17 cellular contexts compared by ENCODE assay signal in genomic region chr2:186099772-186100171, GRCh38.
DNase-seq lines count a peak whose midpoint lies in the region; ATAC-seq, FAIRE-seq and TF ChIP-seq lines count a peak whose summit lies in the region.
"Had no signal": no experiment of that assay in that cellular context is flagged by ENCODE, and none has a peak within 500 bp of the region (broad histone marks: within the 10 kb centered on the region; RNA-seq: fewer than 3 reads in every experiment).

No MANE protein-coding gene starts in this region.

- no peaks in the 10 kb centered on the region for H3K9me3 Mint-ChIP-seq in astrocyte (ENCODE audit: unreplicated experiment)
- H3K9me3 Mint-ChIP-seq in CD4-positive, alpha-beta memory T cell = peaks cover 0 to 2% (median 0%) of the 10 kb centered on the region in 8 donors
- peaks cover 10% of the 10 kb centered on the region for H3K9me3 Mint-ChIP-seq in natural killer cell treated with Interleukin-12 subunit alpha and Interleukin-12 subunit beta and Interleukin-15 and Interleukin-18, amount 100 ng/mL, for 72 hours
- H3K9me3 Mint-ChIP-seq: GM23338 had no signal

- H3K4me1 ChIP-seq in astrocyte (ENCODE audit: insufficient read depth, low read length) = no peaks in the 10 kb centered on the region
- no peaks in the 10 kb centered on the region for H3K4me1 ChIP-seq in CD4-positive, alpha-beta memory T cell (ENCODE audit: insufficient read depth, low read length)
- H3K4me1 ChIP-seq: SJCRH30 had no signal

- intact Hi-C loops in CD4-positive, alpha-beta memory T cell (cut with micrococcal nuclease) = no loop called here

- no peaks in the 10 kb centered on the region for H3K9me3 ChIP-seq in astrocyte (ENCODE audit: insufficient read depth, low read depth, low read length)
- H3K9me3 ChIP-seq in CD4-positive, alpha-beta memory T cell (ENCODE audit: control insufficient read depth in 1 of 2, low read length in 2 of 2) = no peaks in the 10 kb centered on the region
- H3K9me3 ChIP-seq: SJCRH30 had no signal

- no peak overlapping the region for H3K4me3 ChIP-seq in astrocyte (ENCODE audit: insufficient read depth, low read depth, low read length)
- H3K4me3 ChIP-seq in CD4-positive, alpha-beta memory T cell (ENCODE audit: low read length in 2 of 2) = no peak overlapping the region
- H3K4me3 ChIP-seq: GM23338, PC-9, SJCRH30 had no signal

- no peak overlapping the region for H2AFZ ChIP-seq in astrocyte (ENCODE audit: low read depth, low read length)
- H2AFZ ChIP-seq: GM23338, PC-9 had no signal

- no peak overlapping the region for H3K4me3 Mint-ChIP-seq in astrocyte (ENCODE audit: unreplicated experiment)
- H3K4me3 Mint-ChIP-seq in CD4-positive, alpha-beta memory T cell = no peak overlapping the region
- no peak overlapping the region for H3K4me3 Mint-ChIP-seq in natural killer cell treated with Interleukin-12 subunit alpha and Interleukin-12 subunit beta and Interleukin-15 and Interleukin-18, amount 100 ng/mL, for 72 hours
- H3K4me3 Mint-ChIP-seq: B cell, GM23338 had no signal

- H3K4me1 Mint-ChIP-seq in astrocyte (ENCODE audit: low read depth, unreplicated experiment) = peaks cover 5% of the 10 kb centered on the region
- H3K4me1 Mint-ChIP-seq in CD4-positive, alpha-beta memory T cell = no peaks in the 10 kb centered on the region
- no peaks in the 10 kb centered on the region for H3K4me1 Mint-ChIP-seq in natural killer cell treated with Interleukin-12 subunit alpha and Interleukin-12 subunit beta and Interleukin-15 and Interleukin-18, amount 100 ng/mL, for 72 hours (ENCODE audit: low read depth in 2 of 2)
- H3K4me1 Mint-ChIP-seq: B cell had no signal

- no peak overlapping the region for H3K27ac ChIP-seq in astrocyte (ENCODE audit: low read depth, low read length)
- no peak overlapping the region for H3K27ac ChIP-seq in CD4-positive, alpha-beta memory T cell (ENCODE audit: low read depth, low read length)
- H3K27ac ChIP-seq: PC-9, SJCRH30 had no signal

- H3K27me3 Mint-ChIP-seq in astrocyte (ENCODE audit: low read depth, unreplicated experiment) = no peaks in the 10 kb centered on the region
- no peaks in the 10 kb centered on the region for H3K27me3 Mint-ChIP-seq in CD4-positive, alpha-beta memory T cell
- no peaks in the 10 kb centered on the region for H3K27me3 Mint-ChIP-seq in natural killer cell treated with Interleukin-12 subunit alpha and Interleukin-12 subunit beta and Interleukin-15 and Interleukin-18, amount 100 ng/mL, for 72 hours
- H3K27me3 Mint-ChIP-seq: B cell had no signal

- POLR2A ChIA-PET in CD4-positive, alpha-beta memory T cell (lab: Charles Lee; ENCODE audit: partially characterized antibody) = no interaction called here

- no peaks in the 10 kb centered on the region for H3K79me2 ChIP-seq in astrocyte (ENCODE audit: insufficient read depth, low read length)

- no peaks in the 10 kb centered on the region for H3K36me3 ChIP-seq in astrocyte (ENCODE audit: insufficient read depth, low read length)
- H3K36me3 ChIP-seq in CD4-positive, alpha-beta memory T cell (ENCODE audit: insufficient read depth, low read length) = no peaks in the 10 kb centered on the region
- H3K36me3 ChIP-seq: SJCRH30 had no signal

- H3K36me3 Mint-ChIP-seq in astrocyte (ENCODE audit: low read depth, unreplicated experiment) = no peaks in the 10 kb centered on the region
- no peaks in the 10 kb centered on the region for H3K36me3 Mint-ChIP-seq in CD4-positive, alpha-beta memory T cell
- peaks cover 8% of the 10 kb centered on the region for H3K36me3 Mint-ChIP-seq in natural killer cell treated with Interleukin-12 subunit alpha and Interleukin-12 subunit beta and Interleukin-15 and Interleukin-18, amount 100 ng/mL, for 72 hours

- no peak for ATAC-seq in natural killer cell treated with Interleukin-12 subunit alpha and Interleukin-12 subunit beta and Interleukin-15 and Interleukin-18, amount 100 ng/mL, for 72 hours
- ATAC-seq: GM23338 had no signal

- FAIRE-seq in astrocyte (lab: Jason Lieb, UNC) (no peak), frontal cortex (lab: Jason Lieb, UNC) (no peak)
- FAIRE-seq: GM12891, GM18507 had no signal

- H3K27ac Mint-ChIP-seq in astrocyte (ENCODE audit: unreplicated experiment) = no peak overlapping the region
- no peak overlapping the region for H3K27ac Mint-ChIP-seq in CD4-positive, alpha-beta memory T cell
- no peak overlapping the region for H3K27ac Mint-ChIP-seq in natural killer cell treated with Interleukin-12 subunit alpha and Interleukin-12 subunit beta and Interleukin-15 and Interleukin-18, amount 100 ng/mL, for 72 hours
- H3K27ac Mint-ChIP-seq: B cell, GM23338 had no signal

- CTCF ChIA-PET in CD4-positive, alpha-beta memory T cell (lab: Charles Lee; ENCODE audit: partially characterized antibody) = no interaction called here

- H3K27me3 ChIP-seq in astrocyte (ENCODE audit: insufficient read depth, low read length) = no peaks in the 10 kb centered on the region
- no peaks in the 10 kb centered on the region for H3K27me3 ChIP-seq in CD4-positive, alpha-beta memory T cell (ENCODE audit: insufficient read depth, low read length)
- H3K27me3 ChIP-seq: SJCRH30 had no signal

- H3K9ac ChIP-seq in astrocyte (ENCODE audit: low read length) = no peak overlapping the region

- H3K4me2 ChIP-seq in astrocyte (ENCODE audit: low read length) = no peak overlapping the region
- H3K4me2 ChIP-seq: GM23338, PC-9 had no signal

- DNase-seq in NCI-H1694 treated with DMSO at 0.1 percent for 48 hours (lab: John Stamatoyannopoulos, UW) (peak; percentile 94), astrocyte (ENCODE audit: low read depth) (peak; percentile 3), kidney tubule cell (ENCODE audit: low spot score) (peak; percentile 27), AG20443 (ENCODE audit: low spot score) (no peak), frontal cortex (ENCODE audit: low spot score in 2 of 2) (no peak)
- no peak for DNase-seq in CD4-positive, alpha-beta memory T cell
- DNase-seq in natural killer cell treated with Interleukin-12 subunit alpha and Interleukin-12 subunit beta and Interleukin-15 and Interleukin-18, amount 100 ng/mL, for 72 hours (ENCODE audit: low spot score) = no peak
- DNase-seq: ACHN, GF-D8, NCI-H1930, NCI-H510A treated with DMSO at 0.1 percent for 48 hours, PC-9, SJCRH30 had no signal

- H4K20me1 ChIP-seq in astrocyte (ENCODE audit: insufficient read depth, low read length) = no peaks in the 10 kb centered on the region

- TF ChIP-seq CTCF in astrocyte (IDR thresholded peaks at IDR 0.05; ENCODE audit: insufficient read depth, low read depth, low read length) = no peak

Comparison
In these comparisons a context has a peak if more than half of its experiments do, and no peak if none do; other contexts are left out.
1. DNase-seq: peak in NCI-H1694 treated with DMSO at 0.1 percent for 48 hours (single experiment), astrocyte (single experiment) and kidney tubule cell (single experiment); none in AG20443 (single experiment), CD4-positive, alpha-beta memory T cell (0 of 5), natural killer cell treated with Interleukin-12 subunit alpha and Interleukin-12 subunit beta and Interleukin-15 and Interleukin-18, amount 100 ng/mL, for 72 hours (single experiment) and frontal cortex (0 of 2).